Comparison of ENCODE assay signal across 17 cellular contexts in the genomic region with DNA sequence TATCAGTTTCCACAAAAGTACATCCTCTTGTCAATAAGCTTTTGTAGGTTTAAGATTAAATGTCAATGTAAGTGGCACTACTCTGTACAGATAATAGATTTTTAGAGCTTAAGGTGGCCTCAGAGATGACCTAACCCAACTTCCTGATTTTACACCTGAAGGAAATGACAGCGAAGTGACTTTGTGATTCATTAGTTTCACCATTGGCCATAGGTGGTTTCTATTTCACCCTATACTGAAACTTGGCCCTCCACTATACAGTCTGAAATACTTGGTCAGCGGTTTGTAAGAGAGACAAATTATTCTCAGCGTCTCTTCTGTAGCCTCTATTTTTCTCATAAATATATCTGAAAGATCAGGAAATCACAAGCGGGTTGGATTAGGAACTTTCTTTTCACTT.
DNase-seq lines count a peak whose midpoint lies in the region; ATAC-seq and TF ChIP-seq lines count a peak whose summit lies in the region.
"Had no signal": no experiment of that assay in that cellular context is flagged by ENCODE, and none has a peak within 500 bp of the region (broad histone marks: within the 10 kb centered on the region; RNA-seq: fewer than 3 reads in every experiment).

No MANE protein-coding gene starts in this region.

- ATAC-seq in GM18499 (IDR thresholded peaks at IDR 0.05; ENCODE audit: insufficient read depth, unreplicated experiment) (peak; percentile 92), GM19452 (IDR thresholded peaks at IDR 0.05; ENCODE audit: unreplicated experiment) (peak; percentile 94), HG02798 (IDR thresholded peaks at IDR 0.05; ENCODE audit: poor library complexity, unreplicated experiment) (peak; percentile 77), HG03442 (IDR thresholded peaks at IDR 0.05; ENCODE audit: unreplicated experiment) (peak; percentile 83)
- ATAC-seq: effector memory CD8-positive, alpha-beta T cell; gastroesophageal sphincter; WTC11 had no signal

- TF ChIP-seq CTCF in foreskin fibroblast (IDR thresholded peaks at IDR 0.05; ENCODE audit: low read depth, low read length): no peak

- DNase-seq in NCI-H526 treated with DMSO at 0.1 percent for 48 hours (lab: John Stamatoyannopoulos, UW): no peak
- no peak for DNase-seq in dedifferentiated amniotic fluid mesenchymal stem cell (ENCODE audit: extremely low spot score)
- no peak for DNase-seq in SHP77 (lab: John Stamatoyannopoulos, UW)
- DNase-seq in foreskin fibroblast: no peak
- DNase-seq: activated T-cell treated with anti-CD3 and anti-CD28 coated beads, Interleukin-2, amount 50 U/mL, for 1 hour; effector memory CD8-positive, alpha-beta T cell; naive B cell; NCI-H1092 treated with DMSO at 0.1 percent for 48 hours; NCI-H526; SIG-M5; sigmoid colon had no signal

- no peak overlapping the region for H3K4me3 ChIP-seq in foreskin fibroblast (ENCODE audit: low read depth in 1 of 2, low read length in 2 of 2)
- H3K4me3 ChIP-seq: gastroesophageal sphincter, sigmoid colon had no signal
